Comparison of ENCODE assay signal across 28 cellular contexts in genomic region chr10:132810141-132810806, GRCh38. TPM values are rescaled to one million over a fixed set of nuclear protein-coding genes. Genes with fewer than 3 reads are reported as not detected.
"Had no signal": no experiment of that assay in that cellular context is flagged by ENCODE, and none has a peak within 500 bp of the region (broad histone marks: within the 10 kb centered on the region; RNA-seq: fewer than 3 reads in every experiment).

No MANE protein-coding gene starts in this region.

- H3K27me3 ChIP-seq: adrenal gland had no signal

- H3K27ac ChIP-seq: adrenal gland, breast epithelium, SK-N-MC, VCaP had no signal

- H3K36me3 ChIP-seq: adrenal gland, breast epithelium had no signal

- H3K4me1 ChIP-seq: adrenal gland, breast epithelium had no signal

- H3K4me3 ChIP-seq: adrenal gland, breast epithelium, SK-N-MC had no signal

- ATAC-seq: activated T-cell treated with anti-CD3 and anti-CD28 coated beads, Interleukin-2, amount 50 U/mL, for 72 hours; T-cell had no signal

- H3K9me3 ChIP-seq: adrenal gland, breast epithelium had no signal

- DNase-seq: activated CD4-positive, alpha-beta memory T cell treated with anti-CD3 and anti-CD28 coated beads for 36 hours; activated CD4-positive, alpha-beta T cell treated with anti-CD3 and anti-CD28 coated beads, Interleukin-2, amount 10 ng/mL, durations not matched to agents 7 days and 5 days; activated CD4-positive, CD25-positive, alpha-beta regulatory T cell; activated CD8-positive, alpha-beta memory T cell treated with anti-CD3 and anti-CD28 coated beads for 24 hours; activated naive CD4-positive, alpha-beta T cell treated with anti-CD3 and anti-CD28 coated beads, Interleukin-2, amount 50 U/mL, for 16 hours; activated naive CD8-positive, alpha-beta T cell treated with anti-CD3 and anti-CD28 coated beads, Interleukin-2, amount 10 ng/mL, durations not matched to agents 7 days and 5 days; activated T-cell treated with anti-CD3 and anti-CD28 coated beads, Interleukin-2, amount 50 U/mL, for 72 hours; adrenal gland; anterior cingulate cortex; Karpas-422; MM.1S; NCI-H1105; NCI-H1436; NCI-H1694 treated with DMSO at 0.1 percent for 48 hours; NCI-H2029 treated with DMSO at 0.1 percent for 48 hours; NCI-H345; NCI-H510A; NCI-H526 treated with DMSO at 0.1 percent for 48 hours; NCI-H82; T-cell; T-helper 2 cell; T1000 had no signal

RNA-seq across cellular contexts. Expression of gene NKX6-2, which starts 24.3 kb away (rescaled TPM):
- total RNA-seq: activated CD4-positive, alpha-beta memory T cell treated with anti-CD3 and anti-CD28 coated beads for 36 hours; activated CD4-positive, alpha-beta T cell treated with anti-CD3 and anti-CD28 coated beads, Interleukin-2, amount 10 ng/mL, durations not matched to agents 7 days and 5 days; activated naive CD8-positive, alpha-beta T cell treated with anti-CD3 and anti-CD28 coated beads, Interleukin-2, amount 10 ng/mL, durations not matched to agents 7 days and 5 days; activated T-cell treated with anti-CD3 and anti-CD28 coated beads, Interleukin-2, amount 50 U/mL, for 72 hours; activated T-helper 2 cell treated with anti-CD3 and anti-CD28 coated beads, Interferon-gamma antibody, Interleukin-2, Interleukin-4, amounts not matched to agents 10 μg/mL and 5 μg/mL and 100 μg/mL, durations not matched to agents 14 hours and 24 hours and 36 hours; adrenal gland; breast epithelium; OCI-LY7; RPMI7951; T-cell had no signal
